ENCODE assay signal across 2 cellular contexts in the genomic region with DNA sequence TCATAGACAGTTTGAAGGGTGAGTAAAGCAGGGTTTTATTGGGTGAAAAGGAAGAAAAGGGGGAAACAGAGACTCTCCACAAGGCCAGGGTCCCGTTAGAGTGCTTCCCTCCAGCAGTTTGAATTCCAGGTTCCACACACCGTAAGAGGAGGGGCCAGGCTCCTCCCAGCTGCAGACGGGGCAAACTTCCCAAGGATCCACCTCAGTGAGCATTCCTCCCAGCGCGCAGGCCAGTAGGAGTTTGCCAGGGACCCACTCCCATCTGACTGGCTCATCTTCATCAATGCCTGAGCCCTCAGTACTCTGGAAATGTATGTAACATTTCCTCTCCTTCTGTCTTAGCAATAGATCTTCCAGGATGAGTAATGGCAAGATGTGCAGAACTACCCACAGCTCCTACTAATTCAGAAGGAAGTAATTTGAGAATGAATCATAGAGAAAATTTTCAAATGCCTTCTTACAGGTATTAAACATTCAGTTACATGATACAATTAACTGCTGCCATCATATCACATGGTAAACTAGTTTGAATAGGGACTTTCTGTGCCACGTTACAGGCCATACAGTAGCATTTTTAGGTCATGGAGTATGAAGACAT.
TF ChIP-seq lines count a peak whose summit lies in the region.

No MANE protein-coding gene starts in this region.

TF ChIP-seq in IMR-90, 13 proteins besides CTCF, POLR2A, EP300 and RAD21:
- TF ChIP-seq MXI1 (IDR thresholded peaks at IDR 0.05; ENCODE audit: borderline replicate concordance, low read depth, low read length) (no peak), RFX5 (IDR thresholded peaks at IDR 0.05; ENCODE audit: low read depth, low read length) (no peak), RCOR1 (IDR thresholded peaks at IDR 0.05; ENCODE audit: insufficient replicate concordance, low read length) (no peak)

TF ChIP-seq in H1, 55 proteins besides CTCF, POLR2A, EP300 and RAD21:
- TF ChIP-seq CHD1 (IDR thresholded peaks at IDR 0.05; ENCODE audit: low read depth, low read length), result no peak
- TF ChIP-seq EGR1 (IDR thresholded peaks at IDR 0.05; ENCODE audit: borderline replicate concordance, low read depth, low read length), result no peak
- no peak for TF ChIP-seq PHF8 (conservative IDR thresholded peaks at IDR 0.05; ENCODE audit: low read depth, low read length)
- no peak for TF ChIP-seq CTBP2 (IDR thresholded peaks at IDR 0.05; ENCODE audit: borderline replicate concordance, insufficient read depth, insufficient read length, low read length)
- no peak for TF ChIP-seq CHD2 (IDR thresholded peaks at IDR 0.05; ENCODE audit: low read length)
- TF ChIP-seq SIN3A (conservative IDR thresholded peaks at IDR 0.05 in 1 of 2, IDR thresholded peaks at IDR 0.05 in 1 of 2; ENCODE audit: low read depth in 1 of 2, low read length in 2 of 2), result no peak
- no peak for TF ChIP-seq RFX5 (IDR thresholded peaks at IDR 0.05; ENCODE audit: borderline replicate concordance, low read depth, low read length)
- TF ChIP-seq SP2 (IDR thresholded peaks at IDR 0.05; ENCODE audit: low read length), result no peak
- no peak for TF ChIP-seq HDAC6 (IDR thresholded peaks at IDR 0.05; ENCODE audit: low read depth, low read length)
- TF ChIP-seq SIX5 (IDR thresholded peaks at IDR 0.05; ENCODE audit: low read depth, low read length), result no peak
- no peak for TF ChIP-seq RBBP5 (IDR thresholded peaks at IDR 0.05; ENCODE audit: borderline replicate concordance, low read depth, low read length)
- no peak for TF ChIP-seq GABPA (IDR thresholded peaks at IDR 0.05; ENCODE audit: borderline replicate concordance, insufficient read depth, low read length)
- TF ChIP-seq TBP (IDR thresholded peaks at IDR 0.05; ENCODE audit: low read depth, low read length), result no peak
- no peak for TF ChIP-seq MAFK (IDR thresholded peaks at IDR 0.05; ENCODE audit: low read depth, low read length)
- TF ChIP-seq NANOG (IDR thresholded peaks at IDR 0.05; ENCODE audit: insufficient read depth, low read depth, low read length, poor library complexity, severe bottlenecking), result no peak
- TF ChIP-seq BRCA1 (IDR thresholded peaks at IDR 0.05; ENCODE audit: low read depth, low read length), result no peak
